In the genomic region with DNA sequence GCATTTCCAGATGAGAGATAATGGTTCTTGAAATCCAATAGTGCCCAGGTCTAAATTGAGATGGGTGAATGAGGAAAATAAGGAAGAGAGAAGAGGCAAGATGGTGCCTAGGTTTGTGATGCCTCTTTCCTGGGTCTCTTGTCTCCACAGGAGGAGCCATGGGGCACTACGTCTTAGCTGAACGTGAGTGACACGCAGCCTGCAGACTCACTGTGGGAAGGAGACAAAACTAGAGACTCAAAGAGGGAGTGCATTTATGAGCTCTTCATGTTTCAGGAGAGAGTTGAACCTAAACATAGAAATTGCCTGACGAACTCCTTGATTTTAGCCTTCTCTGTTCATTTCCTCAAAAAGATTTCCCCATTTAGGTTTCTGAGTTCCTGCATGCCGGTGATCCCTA, we compare ENCODE assay signal across 31 cellular contexts.
"Had no signal": no experiment of that assay in that cellular context is flagged by ENCODE, and none has a peak within 500 bp of the region (broad histone marks: within the 10 kb centered on the region; RNA-seq: fewer than 3 reads in every experiment).

No MANE protein-coding gene starts in this region.

- H3K36me3 Mint-ChIP-seq: activated naive CD8-positive, alpha-beta T cell; WTC11 had no signal

- H3K4me3 ChIP-seq: ascending aorta, cardiac muscle cell, MG63, PC-9 had no signal

- H3K27me3 ChIP-seq: ascending aorta, cardiac muscle cell, MG63 had no signal

- H3K36me3 ChIP-seq: ascending aorta, cardiac muscle cell, MG63 had no signal

- H3K9me3 ChIP-seq: ascending aorta, MG63 had no signal

- H3K27me3 Mint-ChIP-seq: activated CD4-positive, alpha-beta T cell treated with anti-CD3 and anti-CD28 coated beads for 36 hours; activated naive CD8-positive, alpha-beta T cell; central memory CD8-positive, alpha-beta T cell had no signal

- H3K4me1 ChIP-seq: ascending aorta had no signal

- H3K4me3 Mint-ChIP-seq: activated CD4-positive, alpha-beta memory T cell treated with anti-CD3 and anti-CD28 coated beads, Interleukin-2, amount 10 ng/mL, durations not matched to agents 7 days and 5 days; activated CD4-positive, alpha-beta T cell treated with anti-CD3 and anti-CD28 coated beads for 36 hours; activated CD8-positive, alpha-beta memory T cell treated with anti-CD3 and anti-CD28 coated beads, Interleukin-2, amount 10 ng/mL, durations not matched to agents 7 days and 5 days; activated naive CD4-positive, alpha-beta T cell treated with anti-CD3 and anti-CD28 coated beads, Interleukin-2, amount 10 ng/mL, durations not matched to agents 7 days and 5 days; activated naive CD8-positive, alpha-beta T cell; central memory CD8-positive, alpha-beta T cell; WTC11 had no signal

- H3K9me3 Mint-ChIP-seq: activated CD4-positive, alpha-beta memory T cell treated with anti-CD3 and anti-CD28 coated beads, Interleukin-2, amount 10 ng/mL, durations not matched to agents 7 days and 5 days; activated naive CD4-positive, alpha-beta T cell treated with anti-CD3 and anti-CD28 coated beads, Interleukin-2, amount 10 ng/mL, durations not matched to agents 7 days and 5 days; central memory CD8-positive, alpha-beta T cell; WTC11 had no signal

- DNase-seq: activated CD4-positive, alpha-beta memory T cell treated with anti-CD3 and anti-CD28 coated beads, Interleukin-2, amount 10 ng/mL, durations not matched to agents 7 days and 5 days; activated CD4-positive, alpha-beta T cell treated with anti-CD3 and anti-CD28 coated beads for 36 hours; activated CD8-positive, alpha-beta memory T cell treated with anti-CD3 and anti-CD28 coated beads for 24 hours; activated CD8-positive, alpha-beta memory T cell treated with anti-CD3 and anti-CD28 coated beads, Interleukin-2, amount 10 ng/mL, durations not matched to agents 7 days and 5 days; activated CD8-positive, alpha-beta memory T cell treated with anti-CD3 and anti-CD28 coated beads, Interleukin-2, amount 50 U/mL, for 48 hours; activated effector memory CD4-positive, alpha-beta T cell treated with Interleukin-2 at 50 U/mL for 16 hours; activated naive CD4-positive, alpha-beta T cell treated with anti-CD3 and anti-CD28 coated beads, Interleukin-2, amount 10 ng/mL, durations not matched to agents 7 days and 5 days; activated T-cell treated with anti-CD3 and anti-CD28 coated beads, Interleukin-2, amount 50 U/mL, for 48 hours; amygdala; Kasumi-1; KG1; MG63; NCI-H1105 treated with DMSO at 0.1 percent for 48 hours; NCI-H1436; NCI-H1694; NCI-H1930; NCI-H2081 treated with DMSO at 0.1 percent for 48 hours; NCI-H345; NCI-H524 treated with DMSO at 0.1 percent for 48 hours; PC-9; SIG-M5; T1000 had no signal

- H3K27ac Mint-ChIP-seq: activated CD4-positive, alpha-beta memory T cell treated with anti-CD3 and anti-CD28 coated beads, Interleukin-2, amount 10 ng/mL, durations not matched to agents 7 days and 5 days; activated CD4-positive, alpha-beta T cell treated with anti-CD3 and anti-CD28 coated beads for 36 hours; activated CD8-positive, alpha-beta memory T cell treated with anti-CD3 and anti-CD28 coated beads, Interleukin-2, amount 10 ng/mL, durations not matched to agents 7 days and 5 days; activated naive CD4-positive, alpha-beta T cell treated with anti-CD3 and anti-CD28 coated beads, Interleukin-2, amount 10 ng/mL, durations not matched to agents 7 days and 5 days; activated naive CD8-positive, alpha-beta T cell; WTC11 had no signal

- H3K27ac ChIP-seq: ascending aorta, cardiac muscle cell, PC-9, RWPE1 had no signal

- ATAC-seq: activated CD4-positive, CD25-positive, alpha-beta regulatory T cell treated with anti-CD3 and anti-CD28 coated beads, Interleukin-2, amount 50 U/mL, for 24 hours; activated CD8-positive, alpha-beta memory T cell treated with anti-CD3 and anti-CD28 coated beads, Interleukin-2, amount 10 ng/mL, durations not matched to agents 7 days and 5 days; Right ventricle myocardium inferior; SK-N-SH treated with all-trans-retinoic acid at 6 μM for 48 hours; WTC11 had no signal
